ENCODE assay signal across 9 cellular contexts in the genomic region with DNA sequence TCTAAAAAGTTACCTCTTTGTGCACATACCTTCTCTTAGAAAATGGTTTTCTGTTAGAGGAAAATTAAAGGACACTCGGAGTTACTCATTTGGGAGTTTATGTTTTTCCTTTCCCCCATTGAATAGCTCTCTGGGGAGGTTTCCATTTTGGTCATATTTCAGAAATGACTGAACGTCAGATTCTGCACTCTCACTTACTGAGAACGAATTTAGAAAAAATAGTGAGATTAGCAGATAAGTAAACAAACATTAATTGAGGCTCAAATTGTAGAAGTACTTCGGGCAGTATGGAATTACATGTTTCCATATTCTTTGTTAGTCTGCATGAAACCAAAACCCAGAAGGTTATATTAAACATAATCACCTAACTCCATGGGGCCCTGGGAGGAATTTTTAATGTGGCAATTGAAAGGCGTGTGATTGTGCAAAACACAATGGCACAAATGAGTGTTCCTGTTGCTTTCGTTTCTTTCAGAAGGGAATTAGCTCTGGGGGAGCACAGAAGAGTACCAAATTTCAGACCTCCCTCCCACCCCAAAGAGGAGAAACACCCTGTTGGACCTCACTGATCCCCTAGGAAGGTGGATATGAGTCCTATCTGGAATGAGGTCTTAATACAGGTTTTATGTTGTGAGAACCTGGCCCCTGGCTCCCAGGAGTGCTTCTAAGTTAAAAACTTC.
DNase-seq lines count a peak whose midpoint lies in the region; ATAC-seq, FAIRE-seq and TF ChIP-seq lines count a peak whose summit lies in the region.
"Had no signal": no experiment of that assay in that cellular context is flagged by ENCODE, and none has a peak within 500 bp of the region (broad histone marks: within the 10 kb centered on the region; RNA-seq: fewer than 3 reads in every experiment).

No MANE protein-coding gene starts in this region.

- DNase-seq in SIG-M5 treated with dmso at 0.1 percent for 504 hours (lab: John Stamatoyannopoulos, UW; ENCODE audit: unreplicated experiment) (peak; percentile 29), SIG-M5 (lab: John Stamatoyannopoulos, UW) (no peak), choroid plexus epithelial cell (ENCODE audit: low read depth) (peak; percentile 11), A172 (ENCODE audit: low spot score) (no peak), urothelium cell line (ENCODE audit: low spot score) (no peak), retina (no peak)
- DNase-seq: mesenchymal stem cell had no signal

- no peak for FAIRE-seq in urothelium cell line (lab: Jason Lieb, UNC)

- no peak overlapping the region for H3K4me3 ChIP-seq in choroid plexus epithelial cell (ENCODE audit: low read depth, low read length)

- TF ChIP-seq CTCF in choroid plexus epithelial cell (conservative IDR thresholded peaks at IDR 0.05; ENCODE audit: low read depth, low read length): no peak

- ATAC-seq in GM21619 (IDR thresholded peaks at IDR 0.05; ENCODE audit: unreplicated experiment) (peak; percentile 41), HG03460 (IDR thresholded peaks at IDR 0.05; ENCODE audit: unreplicated experiment) (peak; percentile 38)

Comparison
In these comparisons a context has a peak if more than half of its experiments do, and no peak if none do; other contexts are left out.
1. DNase-seq: peak in SIG-M5 treated with dmso at 0.1 percent for 504 hours (single experiment) and choroid plexus epithelial cell (single experiment); none in SIG-M5 (single experiment), A172 (single experiment), urothelium cell line (single experiment) and retina (single experiment).